ENCODE assay signal across 22 cellular contexts in the genomic region with DNA sequence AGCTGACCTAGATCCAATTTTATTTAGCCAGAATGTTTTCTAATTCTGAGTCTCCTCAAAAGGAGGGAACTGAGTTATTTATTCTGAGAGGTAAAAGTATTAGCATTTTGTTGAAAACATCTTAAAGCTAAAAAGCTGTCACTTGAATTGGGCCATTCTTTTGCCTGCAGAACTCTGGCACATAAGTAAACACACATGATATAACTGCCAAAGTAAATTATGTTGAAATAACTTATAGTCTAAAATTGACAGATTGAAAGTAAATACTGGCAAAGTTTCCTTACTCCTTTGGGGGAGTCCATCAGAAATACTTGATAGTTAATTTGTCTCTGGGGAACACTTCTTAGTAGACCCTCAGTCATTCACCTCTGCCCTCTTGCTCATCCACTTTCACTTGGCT.
"Had no signal": no experiment of that assay in that cellular context is flagged by ENCODE, and none has a peak within 500 bp of the region (broad histone marks: within the 10 kb centered on the region; RNA-seq: fewer than 3 reads in every experiment).

No MANE protein-coding gene starts in this region.

- DNase-seq: Kasumi-1, MM.1S, NCI-H1092 treated with DMSO at 0.1 percent for 48 hours, NCI-H1436, NCI-H187, NCI-H2029, NCI-H2081 treated with DMSO at 0.1 percent for 48 hours, NCI-H2171, NCI-H226, NCI-H446, NCI-H510A, NCI-H524 treated with DMSO at 0.1 percent for 48 hours, NCI-H69, NCI-H774, PC-3, SHP77, SK-N-SH, SW 1271 had no signal

- ATAC-seq: K562, Panc1, PC-3 had no signal

- H3K4me3 ChIP-seq: K562 had no signal

- H3K27ac ChIP-seq: KMS-11, RWPE1 had no signal

- H3K9ac ChIP-seq: KMS-11, SK-N-SH had no signal

- FAIRE-seq: K562 had no signal

- H3K9me3 ChIP-seq: SK-N-SH had no signal

- H3K4me2 ChIP-seq: KMS-11, SK-N-SH had no signal
